ENCODE assay signal across 24 cellular contexts in genomic region chr3:192482809-192483208, GRCh38.
DNase-seq lines count a peak whose midpoint lies in the region; ATAC-seq, FAIRE-seq and TF ChIP-seq lines count a peak whose summit lies in the region.
"Had no signal": no experiment of that assay in that cellular context is flagged by ENCODE, and none has a peak within 500 bp of the region (broad histone marks: within the 10 kb centered on the region; RNA-seq: fewer than 3 reads in every experiment).

No MANE protein-coding gene starts in this region.

- H3K27ac ChIP-seq in SK-N-SH (ENCODE audit: low read depth in 2 of 2, low read length in 1 of 2) = no peak overlapping the region
- no peak overlapping the region for H3K27ac ChIP-seq in PC-3 (ENCODE audit: low read length)
- H3K27ac ChIP-seq in psoas muscle = no peak overlapping the region
- H3K27ac ChIP-seq in HepG2 (ENCODE audit: extremely low read length, insufficient read depth, low read length) = no peak overlapping the region
- H3K27ac ChIP-seq: 22Rv1, body of pancreas, upper lobe of right lung had no signal

- no peaks in the 10 kb centered on the region for H3K36me3 ChIP-seq in SK-N-SH (replicated peaks in 1 of 2; ENCODE audit: control insufficient read depth in 1 of 2, insufficient read depth in 2 of 2, low read length in 1 of 2)
- H3K36me3 ChIP-seq in PC-3 (ENCODE audit: low read depth, low read length) = no peaks in the 10 kb centered on the region
- H3K36me3 ChIP-seq in psoas muscle (ENCODE audit: insufficient read depth in 1 of 2, low read depth in 1 of 2) = no peaks in the 10 kb centered on the region
- no peaks in the 10 kb centered on the region for H3K36me3 ChIP-seq in HepG2 (replicated peaks in 1 of 2; ENCODE audit: control insufficient read depth in 1 of 2, insufficient read depth in 2 of 2, low read length in 2 of 2)
- H3K36me3 ChIP-seq: upper lobe of right lung had no signal

- H2AFZ ChIP-seq in SK-N-SH (ENCODE audit: low read depth) (no peak overlapping the region), PC-3 (ENCODE audit: low read length) (no peak overlapping the region), HepG2 (ENCODE audit: low read length) (no peak overlapping the region)
- H2AFZ ChIP-seq: GM23338 had no signal

- FAIRE-seq in HepG2 (lab: Jason Lieb, UNC) = no peak
- FAIRE-seq: kidney had no signal

- no peak overlapping the region for H3K27ac Mint-ChIP-seq in type B pancreatic cell
- H3K27ac Mint-ChIP-seq: activated CD4-positive, alpha-beta memory T cell treated with anti-CD3 and anti-CD28 coated beads, Interleukin-2, amount 10 ng/mL, durations not matched to agents 7 days and 5 days; activated naive CD8-positive, alpha-beta T cell treated with anti-CD3 and anti-CD28 coated beads, Interleukin-2, amount 10 ng/mL, durations not matched to agents 7 days and 5 days; GM23338; HFFc6 had no signal

- ATAC-seq in SK-N-SH treated with all-trans-retinoic acid at 6 μM for 48 hours (no peak), PC-3 (peak; percentile 59), psoas muscle (no peak), HepG2 (no peak), GM18873 (IDR thresholded peaks at IDR 0.05; ENCODE audit: low FRiP score, unreplicated experiment) (no peak)
- ATAC-seq: body of pancreas, esophagus mucosa, GM23338, upper lobe of right lung had no signal

- CTCF ChIA-PET in SK-N-SH (lab: Yijun Ruan, JAX) (interaction anchor here (1.7 kb wide), 1 partner anchor 15 kb away, joined by 8 read pairs; no protein-coding TSS in a partner anchor), PC-3 (lab: Charles Lee) (no interaction called here), HepG2 (lab: Yijun Ruan, JAX; ENCODE audit: low intra/inter-chr PET ratio, low total read pairs) (no interaction called here)

- no peak overlapping the region for H3K4me3 Mint-ChIP-seq in type B pancreatic cell
- H3K4me3 Mint-ChIP-seq: activated CD4-positive, alpha-beta memory T cell treated with anti-CD3 and anti-CD28 coated beads, Interleukin-2, amount 10 ng/mL, durations not matched to agents 7 days and 5 days; activated naive CD8-positive, alpha-beta T cell treated with anti-CD3 and anti-CD28 coated beads, Interleukin-2, amount 10 ng/mL, durations not matched to agents 7 days and 5 days; CD8-positive, alpha-beta memory T cell; GM23338; HFFc6 had no signal

- no peaks in the 10 kb centered on the region for H3K9me3 Mint-ChIP-seq in type B pancreatic cell
- H3K9me3 Mint-ChIP-seq: activated CD4-positive, alpha-beta memory T cell treated with anti-CD3 and anti-CD28 coated beads, Interleukin-2, amount 10 ng/mL, durations not matched to agents 7 days and 5 days; activated naive CD8-positive, alpha-beta T cell treated with anti-CD3 and anti-CD28 coated beads, Interleukin-2, amount 10 ng/mL, durations not matched to agents 7 days and 5 days; CD8-positive, alpha-beta memory T cell; GM23338; HFFc6 had no signal

- H4K20me1 ChIP-seq in SK-N-SH (ENCODE audit: insufficient read depth) = no peaks in the 10 kb centered on the region
- H4K20me1 ChIP-seq in PC-3 (ENCODE audit: low read length) = no peaks in the 10 kb centered on the region
- H4K20me1 ChIP-seq in HepG2 (ENCODE audit: insufficient read depth, low read length) = no peaks in the 10 kb centered on the region

- in situ Hi-C loops in HepG2 (cut with HindIII; ENCODE audit: extremely low pct_ligation_motif_present, low pct_unique_long_range_greater_than_20kb) = no loop called here

- no peak for TF ChIP-seq POLR2A in HepG2 (IDR thresholded peaks at IDR 0.05; ENCODE audit: insufficient read depth in 1 of 2, low read depth in 2 of 2, low read length in 2 of 2)

- H3K4me3 ChIP-seq in SK-N-SH (ENCODE audit: low read depth in 2 of 2, low read length in 1 of 2) (no peak overlapping the region), PC-3 (ENCODE audit: low read length) (0 out of 2 replicates have a peak overlapping the region, but pooled peaks have one; percentile 33), psoas muscle (peak overlapping the region; percentile 10), HepG2 (replicated peaks in 1 of 3; ENCODE audit: insufficient read depth in 1 of 3, low read depth in 2 of 3, low read length in 3 of 3) (no peak overlapping the region)
- H3K4me3 ChIP-seq: body of pancreas, GM23338, lung, upper lobe of right lung had no signal

- POLR2A ChIA-PET in SK-N-SH (lab: Yijun Ruan, JAX) = no interaction called here
- POLR2A ChIA-PET in PC-3 (lab: Charles Lee; ENCODE audit: unreplicated experiment) = no interaction called here
- POLR2A ChIA-PET in HepG2 (lab: Yijun Ruan, JAX) = no interaction called here

- H3K4me1 Mint-ChIP-seq in type B pancreatic cell (ENCODE audit: unreplicated experiment) = no peaks in the 10 kb centered on the region
- H3K4me1 Mint-ChIP-seq: activated CD4-positive, alpha-beta memory T cell treated with anti-CD3 and anti-CD28 coated beads, Interleukin-2, amount 10 ng/mL, durations not matched to agents 7 days and 5 days; activated naive CD8-positive, alpha-beta T cell treated with anti-CD3 and anti-CD28 coated beads, Interleukin-2, amount 10 ng/mL, durations not matched to agents 7 days and 5 days; GM23338 had no signal

- H3K9ac ChIP-seq in SK-N-SH = no peak overlapping the region
- no peak overlapping the region for H3K9ac ChIP-seq in PC-3 (ENCODE audit: low read length)
- H3K9ac ChIP-seq in HepG2 (ENCODE audit: insufficient read depth, low read depth, low read length) = no peak overlapping the region

- BruUV-seq in PC-3 (replicated peaks; lab: Mats Ljungman, UMichigan) = no TSS peak
- no TSS peak for BruUV-seq in HepG2 (replicated peaks; lab: Mats Ljungman, UMichigan)

- peaks cover 2% of the 10 kb centered on the region for H3K27me3 Mint-ChIP-seq in type B pancreatic cell
- H3K27me3 Mint-ChIP-seq: activated CD4-positive, alpha-beta memory T cell treated with anti-CD3 and anti-CD28 coated beads, Interleukin-2, amount 10 ng/mL, durations not matched to agents 7 days and 5 days; CD8-positive, alpha-beta memory T cell had no signal

- no peak for DNase-seq in SK-N-SH
- DNase-seq in PC-3 = peak; percentile 21
- DNase-seq in dermis microvascular lymphatic vessel endothelial cell (ENCODE audit: low read depth in 2 of 2) = peak; percentile 31 to 45
- DNase-seq in psoas muscle = no peak
- DNase-seq in type B pancreatic cell (ENCODE audit: extremely low spot score, unreplicated experiment) = no peak
- DNase-seq in HepG2 (ENCODE audit: low spot score) = no peak
- DNase-seq: activated CD4-positive, alpha-beta memory T cell treated with anti-CD3 and anti-CD28 coated beads, Interleukin-2, amount 10 ng/mL, durations not matched to agents 7 days and 5 days; activated naive CD8-positive, alpha-beta T cell treated with anti-CD3 and anti-CD28 coated beads, Interleukin-2, amount 10 ng/mL, durations not matched to agents 7 days and 5 days; AML-193; body of pancreas; CD8-positive, alpha-beta memory T cell; effector memory CD4-positive, alpha-beta T cell; GDM1; HFFc6; kidney; NCI-H2171 treated with DMSO at 0.1 percent for 48 hours; NCI-H526; upper lobe of right lung had no signal

- H3K9me2 ChIP-seq in SK-N-SH (no peaks in the 10 kb centered on the region), PC-3 (replicated peaks; ENCODE audit: low read length) (no peaks in the 10 kb centered on the region)

- TF ChIP-seq RAD21 in SK-N-SH (IDR thresholded peaks at IDR 0.05; ENCODE audit: low read length) (no peak), HepG2 (CRISPR knock-in tag; IDR thresholded peaks at IDR 0.05) (no peak)

- H3F3A ChIP-seq in SK-N-SH (replicated peaks; ENCODE audit: insufficient read depth) (peaks cover 4% of the 10 kb centered on the region), PC-3 (ENCODE audit: low read length, unreplicated experiment) (no peaks in the 10 kb centered on the region)

- H3K4me2 ChIP-seq in SK-N-SH (peak overlapping the region; percentile 65), PC-3 (ENCODE audit: low read length) (peak overlapping the region; percentile 49), HepG2 (ENCODE audit: low read depth, low read length) (no peak overlapping the region)
- H3K4me2 ChIP-seq: GM23338 had no signal

- TF ChIP-seq CTCF in SK-N-SH (IDR thresholded peaks at IDR 0.05) (no peak), PC-3 (conservative IDR thresholded peaks at IDR 0.05; ENCODE audit: low read depth, low read length) (no peak), psoas muscle (IDR thresholded peaks at IDR 0.05) (no peak), type B pancreatic cell (conservative IDR thresholded peaks at IDR 0.05) (no peak), HepG2 (CRISPR knock-in tag; IDR thresholded peaks at IDR 0.05) (no peak)

- H3K36me3 Mint-ChIP-seq in type B pancreatic cell = no peaks in the 10 kb centered on the region
- H3K36me3 Mint-ChIP-seq: activated naive CD8-positive, alpha-beta T cell treated with anti-CD3 and anti-CD28 coated beads, Interleukin-2, amount 10 ng/mL, durations not matched to agents 7 days and 5 days; CD8-positive, alpha-beta memory T cell had no signal

- intact Hi-C loops in PC-3 (cut with micrococcal nuclease) (no loop called here), psoas muscle (cut with DNase I) (no loop called here), HepG2 (cut with micrococcal nuclease; ENCODE audit: unreplicated experiment) (no loop called here)

- no peaks in the 10 kb centered on the region; a peak in 1 of 4 replicates for H3K4me1 ChIP-seq in SK-N-SH (ENCODE audit: control insufficient read depth in 1 of 2, insufficient read depth in 2 of 2, low read depth in 1 of 2, low read length in 1 of 2)
- H3K4me1 ChIP-seq in PC-3 (ENCODE audit: insufficient read depth, low read length) = peaks cover 14% of the 10 kb centered on the region
- H3K4me1 ChIP-seq in psoas muscle = no peaks in the 10 kb centered on the region
- H3K4me1 ChIP-seq in HepG2 (ENCODE audit: insufficient read depth, low read length) = no peaks in the 10 kb centered on the region
- H3K4me1 ChIP-seq: body of pancreas, upper lobe of right lung had no signal

- no peak for TF ChIP-seq EP300 in SK-N-SH (IDR thresholded peaks at IDR 0.05; ENCODE audit: borderline replicate concordance in 1 of 2, low read depth in 1 of 2, low read length in 1 of 2)
- no peak for TF ChIP-seq EP300 in HepG2 (IDR thresholded peaks at IDR 0.05; ENCODE audit: low read depth in 2 of 2, low read length in 2 of 2)
- no peak for TF ChIP-seq EP300 in HepG2 (CRISPR knock-in tag; IDR thresholded peaks at IDR 0.05; ENCODE audit: borderline replicate concordance)

- WGBS in SK-N-SH (ENCODE audit: low lambda C conversion rate) = 11% methylated on average over 2 of the region's 2 CpGs
- 58 to 67% (median 59%) methylated on average over 2 of the region's 2 CpGs for WGBS in psoas muscle, 3 donors
- WGBS in HepG2 (ENCODE audit: low lambda C conversion rate) = 2% methylated on average over 2 of the region's 2 CpGs

- H3K79me2 ChIP-seq in SK-N-SH (ENCODE audit: insufficient read depth) = no peaks in the 10 kb centered on the region
- no peaks in the 10 kb centered on the region for H3K79me2 ChIP-seq in PC-3 (ENCODE audit: low read length)
- H3K79me2 ChIP-seq in HepG2 (ENCODE audit: insufficient read depth, low read length) = no peaks in the 10 kb centered on the region

- H3K9me3 ChIP-seq in SK-N-SH (no peaks in the 10 kb centered on the region), PC-3 (ENCODE audit: low read length) (no peaks in the 10 kb centered on the region), psoas muscle (no peaks in the 10 kb centered on the region), HepG2 (ENCODE audit: low read length) (no peaks in the 10 kb centered on the region)
- H3K9me3 ChIP-seq: body of pancreas, upper lobe of right lung had no signal

- H3K27me3 ChIP-seq in SK-N-SH (ENCODE audit: insufficient read depth) (no peaks in the 10 kb centered on the region), PC-3 (ENCODE audit: low read length) (peaks cover 46% of the 10 kb centered on the region), psoas muscle (ENCODE audit: insufficient read depth in 3 of 3, low read length in 2 of 3) (no peaks in the 10 kb centered on the region), HepG2 (ENCODE audit: control insufficient read depth in 1 of 2, insufficient read depth in 2 of 2, low read length in 2 of 2) (no peaks in the 10 kb centered on the region)
- H3K27me3 ChIP-seq: body of pancreas, upper lobe of right lung had no signal

Comparison
In these comparisons a context has a peak if more than half of its experiments do, and no peak if none do; other contexts are left out.
1. DNase-seq: peak in PC-3 (single experiment) and dermis microvascular lymphatic vessel endothelial cell (2 of 2); none in SK-N-SH (single experiment), psoas muscle (0 of 2), type B pancreatic cell (single experiment) and HepG2 (single experiment).
2. H3K4me3 ChIP-seq: peak in PC-3 (single experiment) and psoas muscle (single experiment); none in SK-N-SH (0 of 2) and HepG2 (0 of 3).